ENCODE assay signal across 14 cellular contexts in genomic region chr12:125860672-125861288, GRCh38.
A peak's percentile ranks its signal among the peaks of the same experiment; 100 is the strongest.
DNase-seq lines count a peak whose midpoint lies in the region; ATAC-seq and TF ChIP-seq lines count a peak whose summit lies in the region.
"Had no signal": no experiment of that assay in that cellular context is flagged by ENCODE, and none has a peak within 500 bp of the region (broad histone marks: within the 10 kb centered on the region; RNA-seq: fewer than 3 reads in every experiment).

No MANE protein-coding gene starts in this region.

- ATAC-seq in SK-N-SH treated with all-trans-retinoic acid at 6 μM for 48 hours: no peak
- ATAC-seq in activated CD8-positive, alpha-beta memory T cell treated with anti-CD3 and anti-CD28 coated beads, Interleukin-2, amount 10 ng/mL, durations not matched to agents 7 days and 5 days: no peak
- ATAC-seq: HCT116 had no signal

- H3K27me3 Mint-ChIP-seq in endothelial cell (ENCODE audit: unreplicated experiment): peaks cover 6% of the 10 kb centered on the region
- H3K27me3 Mint-ChIP-seq in activated CD8-positive, alpha-beta memory T cell treated with anti-CD3 and anti-CD28 coated beads, Interleukin-2, amount 10 ng/mL, durations not matched to agents 7 days and 5 days: no peaks in the 10 kb centered on the region

- no peaks in the 10 kb centered on the region for H4K20me1 ChIP-seq in SK-N-SH (ENCODE audit: insufficient read depth)
- no peaks in the 10 kb centered on the region for H4K20me1 ChIP-seq in neural cell (ENCODE audit: insufficient read depth)

- no peak overlapping the region for H3K27ac Mint-ChIP-seq in endothelial cell (ENCODE audit: unreplicated experiment)
- H3K27ac Mint-ChIP-seq in activated CD8-positive, alpha-beta memory T cell treated with anti-CD3 and anti-CD28 coated beads, Interleukin-2, amount 10 ng/mL, durations not matched to agents 7 days and 5 days: no peak overlapping the region
- H3K27ac Mint-ChIP-seq: CD4-positive, alpha-beta memory T cell had no signal

- DNase-seq in SK-N-SH (peak; percentile 3), endothelial cell (ENCODE audit: low spot score) (no peak), NCI-H524 (lab: John Stamatoyannopoulos, UW) (no peak)
- DNase-seq in stimulated activated CD4-positive, alpha-beta T cell treated with anti-CD3 and anti-CD28 coated beads, Interleukin-1b, Interleukin-23, amount 100 ng/mL, for 48 hours: no peak
- no peak for DNase-seq in activated CD8-positive, alpha-beta memory T cell treated with anti-CD3 and anti-CD28 coated beads, Interleukin-2, amount 10 ng/mL, durations not matched to agents 7 days and 5 days
- DNase-seq: BE2C; CD4-positive, alpha-beta memory T cell; DND-41; GDM1 had no signal

- no peak overlapping the region for H3K4me3 ChIP-seq in SK-N-SH (ENCODE audit: low read depth in 2 of 2, low read length in 1 of 2)
- peak overlapping the region; percentile 30 for H3K4me3 ChIP-seq in neural cell (ENCODE audit: low read length)
- H3K4me3 ChIP-seq in subcutaneous abdominal adipose tissue (ENCODE audit: low read depth in 1 of 5, low read length in 5 of 5): peak overlapping the region in 4 of 5 donors; percentile 44 to 57 (median 46)

- peak overlapping the region; percentile 48 for H3K4me3 Mint-ChIP-seq in endothelial cell (ENCODE audit: unreplicated experiment)
- no peak overlapping the region for H3K4me3 Mint-ChIP-seq in activated CD8-positive, alpha-beta memory T cell treated with anti-CD3 and anti-CD28 coated beads, Interleukin-2, amount 10 ng/mL, durations not matched to agents 7 days and 5 days

- H2AFZ ChIP-seq in SK-N-SH (ENCODE audit: low read depth): no peak overlapping the region
- no peak overlapping the region for H2AFZ ChIP-seq in neural cell (ENCODE audit: low read depth, low read length)

- no peaks in the 10 kb centered on the region for H3K4me1 Mint-ChIP-seq in endothelial cell (ENCODE audit: unreplicated experiment)
- no peaks in the 10 kb centered on the region for H3K4me1 Mint-ChIP-seq in activated CD8-positive, alpha-beta memory T cell treated with anti-CD3 and anti-CD28 coated beads, Interleukin-2, amount 10 ng/mL, durations not matched to agents 7 days and 5 days
- H3K4me1 Mint-ChIP-seq: CD4-positive, alpha-beta memory T cell had no signal

- H3K27me3 ChIP-seq in SK-N-SH (ENCODE audit: insufficient read depth) (no peaks in the 10 kb centered on the region), neural cell (ENCODE audit: insufficient read depth, low read depth, low read length) (no peaks in the 10 kb centered on the region), subcutaneous abdominal adipose tissue (ENCODE audit: control insufficient read depth in 5 of 5, insufficient read depth in 4 of 5, low read length in 5 of 5) (peaks cover 0 to 2% (median 0%) of the 10 kb centered on the region in 5 donors)
- H3K27me3 ChIP-seq: BE2C had no signal

- H3K9me3 Mint-ChIP-seq in endothelial cell (ENCODE audit: unreplicated experiment): peaks cover 17% of the 10 kb centered on the region
- peaks cover 2% of the 10 kb centered on the region for H3K9me3 Mint-ChIP-seq in activated CD8-positive, alpha-beta memory T cell treated with anti-CD3 and anti-CD28 coated beads, Interleukin-2, amount 10 ng/mL, durations not matched to agents 7 days and 5 days (ENCODE audit: low read depth)

- H3K4me2 ChIP-seq in SK-N-SH (no peak overlapping the region), neural cell (ENCODE audit: low read length) (no peak overlapping the region)

- POLR2A ChIA-PET in SK-N-SH (lab: Yijun Ruan, JAX): interaction anchor here (0.6 kb wide), 1 partner anchor 13 kb away, joined by 3 read pairs; no protein-coding TSS in a partner anchor

- CTCF ChIA-PET in SK-N-SH (lab: Yijun Ruan, JAX): no interaction called here
- CTCF ChIA-PET in activated CD8-positive, alpha-beta memory T cell treated with anti-CD3 and anti-CD28 coated beads, Interleukin-2, amount 10 ng/mL, durations not matched to agents 7 days and 5 days (lab: Charles Lee): interaction anchor here (0.9 kb wide), 1 partner anchor 36 kb away, joined by 3 read pairs; no protein-coding TSS in a partner anchor

- no peak for TF ChIP-seq EP300 in SK-N-SH (IDR thresholded peaks at IDR 0.05; ENCODE audit: borderline replicate concordance in 1 of 2, low read depth in 1 of 2, low read length in 1 of 2)
- peak; percentile 44 for TF ChIP-seq EP300 in neural cell (conservative IDR thresholded peaks at IDR 0.05; ENCODE audit: poor library complexity, severe bottlenecking)

- H3K36me3 ChIP-seq in SK-N-SH (replicated peaks in 1 of 2; ENCODE audit: control insufficient read depth in 1 of 2, insufficient read depth in 2 of 2, low read length in 1 of 2): no peaks in the 10 kb centered on the region
- H3K36me3 ChIP-seq in neural cell (ENCODE audit: insufficient read depth, low read length): no peaks in the 10 kb centered on the region
- no peaks in the 10 kb centered on the region for H3K36me3 ChIP-seq in subcutaneous abdominal adipose tissue (ENCODE audit: control insufficient read depth in 5 of 5, insufficient read depth in 5 of 5, low read length in 5 of 5)
- H3K36me3 ChIP-seq: BE2C had no signal

- H3K36me3 Mint-ChIP-seq in endothelial cell (ENCODE audit: low read depth, unreplicated experiment): peaks cover 12% of the 10 kb centered on the region
- no peaks in the 10 kb centered on the region for H3K36me3 Mint-ChIP-seq in activated CD8-positive, alpha-beta memory T cell treated with anti-CD3 and anti-CD28 coated beads, Interleukin-2, amount 10 ng/mL, durations not matched to agents 7 days and 5 days
- H3K36me3 Mint-ChIP-seq: CD4-positive, alpha-beta memory T cell had no signal

- H3K27ac ChIP-seq in SK-N-SH (ENCODE audit: low read depth in 2 of 2, low read length in 1 of 2) (no peak overlapping the region), neural cell (ENCODE audit: low read length) (peak overlapping the region; percentile 80), subcutaneous abdominal adipose tissue (ENCODE audit: low read depth, low read length) (no peak overlapping the region)
- H3K27ac ChIP-seq: C4-2B had no signal

- H3K9ac ChIP-seq in SK-N-SH (no peak overlapping the region), neural cell (ENCODE audit: low read length) (peak overlapping the region; percentile 18), subcutaneous abdominal adipose tissue (ENCODE audit: low read length in 5 of 5) (no peak overlapping the region)

- 26% methylated on average over 16 of the region's 17 CpGs for WGBS in SK-N-SH (ENCODE audit: low lambda C conversion rate)

- H3K4me1 ChIP-seq in SK-N-SH (ENCODE audit: control insufficient read depth in 1 of 2, insufficient read depth in 2 of 2, low read depth in 1 of 2, low read length in 1 of 2) (no peaks in the 10 kb centered on the region), subcutaneous abdominal adipose tissue (ENCODE audit: control insufficient read depth in 5 of 5, insufficient read depth in 5 of 5, low read length in 5 of 5) (peaks cover 0 to 11% (median 4%) of the 10 kb centered on the region in 5 donors)
- H3K4me1 ChIP-seq: BE2C had no signal

- H3K9me3 ChIP-seq in SK-N-SH (no peaks in the 10 kb centered on the region), neural cell (ENCODE audit: low read length) (no peaks in the 10 kb centered on the region), subcutaneous abdominal adipose tissue (ENCODE audit: control insufficient read depth in 5 of 5, low read length in 5 of 5) (peaks cover 0 to 16% (median 4%) of the 10 kb centered on the region in 5 donors)
- H3K9me3 ChIP-seq: BE2C had no signal

- TF ChIP-seq RAD21 in SK-N-SH (IDR thresholded peaks at IDR 0.05; ENCODE audit: low read length): no peak
- TF ChIP-seq RAD21 in neural cell (conservative IDR thresholded peaks at IDR 0.05): no peak

- H3F3A ChIP-seq in SK-N-SH (replicated peaks; ENCODE audit: insufficient read depth) (no peaks in the 10 kb centered on the region), neural cell (ENCODE audit: insufficient read depth, low read length, poor library complexity, severe bottlenecking) (no peaks in the 10 kb centered on the region)

- TF ChIP-seq CTCF in SK-N-SH (IDR thresholded peaks at IDR 0.05) (no peak), endothelial cell (IDR thresholded peaks at IDR 0.05; ENCODE audit: unreplicated experiment) (no peak), neural cell (IDR thresholded peaks at IDR 0.05; ENCODE audit: poor library complexity, severe bottlenecking) (no peak)

- H3K9me2 ChIP-seq in SK-N-SH (no peaks in the 10 kb centered on the region), neural cell (ENCODE audit: insufficient read depth, low read length) (no peaks in the 10 kb centered on the region)

- H3K79me2 ChIP-seq in SK-N-SH (ENCODE audit: insufficient read depth): no peaks in the 10 kb centered on the region
- no peaks in the 10 kb centered on the region for H3K79me2 ChIP-seq in neural cell (replicated peaks; ENCODE audit: insufficient read depth, low read length)

TF ChIP-seq in SK-N-SH, 30 proteins besides CTCF, POLR2A, EP300 and RAD21 (continues in another document):
- no peak for TF ChIP-seq RXRA (IDR thresholded peaks at IDR 0.05; ENCODE audit: borderline replicate concordance, low read depth)
- TF ChIP-seq SMC3 (IDR thresholded peaks at IDR 0.05; ENCODE audit: low read depth, low read length): no peak

TF ChIP-seq in SK-N-SH treated with all-trans-retinoic acid at 6 μM for 48 hours, 23 proteins besides CTCF, POLR2A, EP300 and RAD21 (continues in another document):
- no peak for TF ChIP-seq ISL1 (CRISPR knock-in tag; IDR thresholded peaks at IDR 0.05)

TF ChIP-seq in neural cell, 6 proteins besides CTCF, POLR2A, EP300 and RAD21 (continues in another document):
- TF ChIP-seq POLR2AphosphoS5 (IDR thresholded peaks at IDR 0.05): peak; percentile 55
- no peak for TF ChIP-seq SMC3 (conservative IDR thresholded peaks at IDR 0.05; ENCODE audit: poor library complexity)

Comparison
In these comparisons a context has a peak if more than half of its experiments do, and no peak if none do; other contexts are left out.
1. H3K4me3 ChIP-seq: peak in neural cell (single experiment) and subcutaneous abdominal adipose tissue (4 of 5); none in SK-N-SH (0 of 2).